1 cellular context compared by ENCODE assay signal in genomic region chr19:4014541-4015491, GRCh38.
TF ChIP-seq lines count a peak whose summit lies in the region.

No MANE protein-coding gene starts in this region.

TF ChIP-seq in endothelial cell of umbilical vein, 7 proteins besides CTCF, POLR2A, EP300 and RAD21:
- TF ChIP-seq JUN (IDR thresholded peaks at IDR 0.05; ENCODE audit: borderline replicate concordance, insufficient read depth, insufficient read length, low read depth) (no peak), MAX (IDR thresholded peaks at IDR 0.05; ENCODE audit: insufficient read depth, insufficient read length) (no peak), POLR2AphosphoS5 (IDR thresholded peaks at IDR 0.05; ENCODE audit: insufficient read depth, low read depth, low read length) (no peak), EZH2 (IDR thresholded peaks at IDR 0.05; ENCODE audit: borderline replicate concordance, low read depth, low read length, severe bottlenecking) (no peak), GATA2 (IDR thresholded peaks at IDR 0.05; ENCODE audit: insufficient read depth, insufficient read length, low read depth, low read length) (no peak), MYC (IDR thresholded peaks at IDR 0.05; ENCODE audit: low read depth, low read length) (no peak), FOS (IDR thresholded peaks at IDR 0.05; ENCODE audit: borderline replicate concordance, insufficient read depth, low read length) (no peak)
